In genomic region chr11:128488471-128488870, GRCh38 we compare ENCODE assay signal across 9 cellular contexts.
DNase-seq lines count a peak whose midpoint lies in the region; ATAC-seq, FAIRE-seq and TF ChIP-seq lines count a peak whose summit lies in the region.
"Had no signal": no experiment of that assay in that cellular context is flagged by ENCODE, and none has a peak within 500 bp of the region (broad histone marks: within the 10 kb centered on the region; RNA-seq: fewer than 3 reads in every experiment).

No MANE protein-coding gene starts in this region.

- H3K36me3 Mint-ChIP-seq in glutamatergic neuron (ENCODE audit: unreplicated experiment) = no peaks in the 10 kb centered on the region

- no peaks in the 10 kb centered on the region for H3K27me3 ChIP-seq in gastrocnemius medialis
- H3K27me3 ChIP-seq in smooth muscle cell (ENCODE audit: low read depth) = no peaks in the 10 kb centered on the region

- H3K9me3 ChIP-seq in gastrocnemius medialis = no peaks in the 10 kb centered on the region
- H3K9me3 ChIP-seq in smooth muscle cell (replicated peaks; ENCODE audit: low read depth) = no peaks in the 10 kb centered on the region

- no peak for DNase-seq in GM12892 (ENCODE audit: insufficient read length)
- DNase-seq in RWPE1 (ENCODE audit: low spot score) = peak; percentile 73
- DNase-seq in fibroblast of gingiva (ENCODE audit: low read depth) = peak; percentile 90
- DNase-seq in gastrocnemius medialis = peak; percentile 38 to 50
- no peak for DNase-seq in smooth muscle cell (lab: John Stamatoyannopoulos, UW; ENCODE audit: unreplicated experiment)
- no peak for DNase-seq in glutamatergic neuron
- DNase-seq: NCI-H1436 treated with DMSO at 0.1 percent for 48 hours, occipital lobe had no signal

- H3K27ac Mint-ChIP-seq in glutamatergic neuron (ENCODE audit: unreplicated experiment) = no peak overlapping the region

- H3K4me1 Mint-ChIP-seq in glutamatergic neuron (ENCODE audit: low read depth, unreplicated experiment) = no peaks in the 10 kb centered on the region

- no peaks in the 10 kb centered on the region for H3K9me3 Mint-ChIP-seq in glutamatergic neuron (ENCODE audit: unreplicated experiment)

- H3K79me2 ChIP-seq in smooth muscle cell (ENCODE audit: low read depth) = peaks cover 46% of the 10 kb centered on the region

- H3K4me2 ChIP-seq in smooth muscle cell = no peak overlapping the region

- intact Hi-C loops in gastrocnemius medialis (cut with DNase I; ENCODE audit: low total_unique reads) = no loop called here

- ATAC-seq in gastrocnemius medialis (peak; percentile 89 to 92), HG03139 (IDR thresholded peaks at IDR 0.05; ENCODE audit: unreplicated experiment) (no peak)

- in situ Hi-C loops in gastrocnemius medialis (cut with MboI; ENCODE audit: low sequenced_read_pairs in 4 of 4) = loop anchor here in 1 of 4 donors (25.0 kb wide), 1 partner anchor 149 kb away; no protein-coding TSS in a partner anchor

- TF ChIP-seq POLR2A in GM12892 (IDR thresholded peaks at IDR 0.05; ENCODE audit: low read depth, low read length) = no peak
- TF ChIP-seq POLR2A in gastrocnemius medialis (IDR thresholded peaks at IDR 0.05) = no peak

- peaks cover 0 to 25% of the 10 kb centered on the region in 2 donors for H3K36me3 ChIP-seq in gastrocnemius medialis
- H3K36me3 ChIP-seq in smooth muscle cell (ENCODE audit: low read depth) = peaks cover 18% of the 10 kb centered on the region

- H3K4me3 ChIP-seq in gastrocnemius medialis (no peak overlapping the region), smooth muscle cell (no peak overlapping the region)

- H3K27ac ChIP-seq in RWPE1 (peak overlapping the region; percentile 83), gastrocnemius medialis (peak overlapping the region; percentile 33 to 64 (median 46)), smooth muscle cell (ENCODE audit: low read depth) (no peak overlapping the region)

- peaks cover 30% of the 10 kb centered on the region for H4K20me1 ChIP-seq in smooth muscle cell (ENCODE audit: low read depth)

- WGBS in smooth muscle cell (ENCODE audit: low lambda C conversion rate) = 69% methylated on average over 5 of the region's 5 CpGs

- peak; percentile 30 for FAIRE-seq in GM12892 (lab: Jason Lieb, UNC)

- TF ChIP-seq CTCF in RWPE1 (conservative IDR thresholded peaks at IDR 0.05; ENCODE audit: low read depth) (no peak), gastrocnemius medialis (IDR thresholded peaks at IDR 0.05 in 4 of 5, conservative IDR thresholded peaks at IDR 0.05 in 1 of 5) (no peak), smooth muscle cell (IDR thresholded peaks at IDR 0.05; ENCODE audit: borderline replicate concordance, insufficient read depth, poor library complexity, severe bottlenecking) (no peak), glutamatergic neuron (IDR thresholded peaks at IDR 0.05; ENCODE audit: partially characterized antibody, unreplicated experiment) (no peak)

- no peak overlapping the region for H3K4me3 Mint-ChIP-seq in glutamatergic neuron (ENCODE audit: unreplicated experiment)

- H3K4me1 ChIP-seq in gastrocnemius medialis (peaks cover 46 to 65% of the 10 kb centered on the region in 2 donors), smooth muscle cell (ENCODE audit: low read depth) (no peaks in the 10 kb centered on the region)

- no peak overlapping the region for H2AFZ ChIP-seq in smooth muscle cell (ENCODE audit: low read depth)

- no peaks in the 10 kb centered on the region for H3K27me3 Mint-ChIP-seq in glutamatergic neuron (ENCODE audit: unreplicated experiment)

- POLR2A ChIA-PET in RWPE1 (lab: Yijun Ruan, JAX; ENCODE audit: low non-redundant PET) = no interaction called here

- CTCF ChIA-PET in RWPE1 (lab: Yijun Ruan, JAX) = no interaction called here

- peaks cover 8% of the 10 kb centered on the region for H3F3A ChIP-seq in smooth muscle cell (ENCODE audit: low read depth)

- H3K9ac ChIP-seq in smooth muscle cell (ENCODE audit: low read depth) = no peak overlapping the region

Comparison
In these comparisons a context has a peak if more than half of its experiments do, and no peak if none do; other contexts are left out.
1. DNase-seq: peak in RWPE1 (single experiment), fibroblast of gingiva (single experiment) and gastrocnemius medialis (2 of 2); none in GM12892 (single experiment), smooth muscle cell (single experiment) and glutamatergic neuron (single experiment).